Comparison of ENCODE assay signal across 10 cellular contexts in genomic region chr1:21673277-21673780, GRCh38. TPM values are rescaled to one million over a fixed set of nuclear protein-coding genes. Genes with fewer than 3 reads are reported as not detected.
DNase-seq lines count a peak whose midpoint lies in the region; ATAC-seq, FAIRE-seq and TF ChIP-seq lines count a peak whose summit lies in the region.
"Had no signal": no experiment of that assay in that cellular context is flagged by ENCODE, and none has a peak within 500 bp of the region (broad histone marks: within the 10 kb centered on the region; RNA-seq: fewer than 3 reads in every experiment).

No MANE protein-coding gene starts in this region.

- TF ChIP-seq CTCF in liver (IDR thresholded peaks at IDR 0.05; ENCODE audit: low read depth, low read length, missing input control): no peak
- TF ChIP-seq CTCF in HepG2 (CRISPR knock-in tag; IDR thresholded peaks at IDR 0.05): no peak
- TF ChIP-seq CTCF in ascending aorta (IDR thresholded peaks at IDR 0.05): no peak
- TF ChIP-seq CTCF in left lung (IDR thresholded peaks at IDR 0.05): no peak

- TF ChIP-seq EP300 in HepG2 (IDR thresholded peaks at IDR 0.05; ENCODE audit: low read depth in 2 of 2, low read length in 2 of 2) (no peak), HepG2 (CRISPR knock-in tag; IDR thresholded peaks at IDR 0.05; ENCODE audit: borderline replicate concordance) (no peak)

- H3K36me3 ChIP-seq in liver (ENCODE audit: control insufficient read depth in 4 of 4, insufficient read depth in 3 of 4, low read depth in 1 of 4, low read length in 3 of 4) (peaks cover 0 to 7% (median 3%) of the 10 kb centered on the region in 4 donors), HepG2 (replicated peaks in 1 of 2; ENCODE audit: control insufficient read depth in 1 of 2, insufficient read depth in 2 of 2, low read length in 2 of 2) (no peaks in the 10 kb centered on the region), ascending aorta (peaks cover 5 to 11% of the 10 kb centered on the region in 2 donors), left lung (peaks cover 0 to 16% of the 10 kb centered on the region in 2 donors)

- H3K27ac ChIP-seq in liver (ENCODE audit: low read depth in 1 of 2, low read length in 2 of 2) (peak overlapping the region in 1 of 2 donors; percentile 56), HepG2 (ENCODE audit: extremely low read length, insufficient read depth, low read length) (no peak overlapping the region), ascending aorta (peak overlapping the region; percentile 63 to 66), left lung (peak overlapping the region in 1 of 2 donors; percentile 48)

- H3K79me2 ChIP-seq in HepG2 (ENCODE audit: insufficient read depth, low read length): peaks cover 3% of the 10 kb centered on the region

- H3K9me3 ChIP-seq in liver (ENCODE audit: control insufficient read depth in 4 of 4, low read length in 3 of 4) (no peaks in the 10 kb centered on the region), HepG2 (ENCODE audit: low read length) (no peaks in the 10 kb centered on the region), ascending aorta (no peaks in the 10 kb centered on the region), left lung (no peaks in the 10 kb centered on the region)

- no peak overlapping the region for H2AFZ ChIP-seq in HepG2 (ENCODE audit: low read length)

- in situ Hi-C loops in HepG2 (cut with HindIII; ENCODE audit: extremely low pct_ligation_motif_present, low pct_unique_long_range_greater_than_20kb): no loop called here

- CTCF ChIA-PET in HepG2 (lab: Yijun Ruan, JAX; ENCODE audit: low intra/inter-chr PET ratio, low total read pairs): no interaction called here

- no peak for ATAC-seq in HepG2
- ATAC-seq in left lung: peak; percentile 72
- ATAC-seq in HG03097 (IDR thresholded peaks at IDR 0.05; ENCODE audit: low FRiP score, unreplicated experiment): no peak
- ATAC-seq in stimulated activated memory B cell treated with anti-CD40 and anti-IgM and Interleukin-4, amounts not matched to agents 10 μg/mL and 1 μg/mL and 100 μg/mL, for 72 hours: no peak

- POLR2A ChIA-PET in HepG2 (lab: Yijun Ruan, JAX): no interaction called here

- TF ChIP-seq POLR2A in HepG2 (IDR thresholded peaks at IDR 0.05; ENCODE audit: insufficient read depth in 1 of 2, low read depth in 2 of 2, low read length in 2 of 2): no peak

- no TSS peak for BruUV-seq in HepG2 (replicated peaks; lab: Mats Ljungman, UMichigan)

- H3K36me3 Mint-ChIP-seq in stimulated activated memory B cell treated with anti-CD40 and anti-IgM and Interleukin-4, amounts not matched to agents 10 μg/mL and 1 μg/mL and 100 μg/mL, for 72 hours: peaks cover under 1% of the 10 kb centered on the region

- intact Hi-C loops in HepG2 (cut with micrococcal nuclease; ENCODE audit: unreplicated experiment): no loop called here
- intact Hi-C loops in ascending aorta (cut with DNase I): no loop called here
- intact Hi-C loops in left lung (cut with DNase I): no loop called here

- no peak for FAIRE-seq in HepG2 (lab: Jason Lieb, UNC)
- FAIRE-seq: G401.6, HTR-8/SVneo had no signal

- H3K27me3 ChIP-seq in liver (ENCODE audit: control insufficient read depth in 4 of 4, insufficient read depth in 4 of 4, low read length in 3 of 4): no peaks in the 10 kb centered on the region
- H3K27me3 ChIP-seq in HepG2 (ENCODE audit: control insufficient read depth in 1 of 2, insufficient read depth in 2 of 2, low read length in 2 of 2): no peaks in the 10 kb centered on the region
- H3K27me3 ChIP-seq in ascending aorta: peaks cover 10% of the 10 kb centered on the region
- H3K27me3 ChIP-seq in left lung: peaks cover 13 to 29% of the 10 kb centered on the region in 2 donors

- no peaks in the 10 kb centered on the region for H4K20me1 ChIP-seq in HepG2 (ENCODE audit: insufficient read depth, low read length)

- no peak overlapping the region for H3K4me2 ChIP-seq in HepG2 (ENCODE audit: low read depth, low read length)

- no peak overlapping the region for H3K27ac Mint-ChIP-seq in stimulated activated memory B cell treated with anti-CD40 and anti-IgM and Interleukin-4, amounts not matched to agents 10 μg/mL and 1 μg/mL and 100 μg/mL, for 72 hours

- no peak overlapping the region for H3K4me3 ChIP-seq in liver (ENCODE audit: low read depth in 1 of 3, low read length in 3 of 3)
- H3K4me3 ChIP-seq in HepG2 (replicated peaks in 1 of 3; ENCODE audit: insufficient read depth in 1 of 3, low read depth in 2 of 3, low read length in 3 of 3): no peak overlapping the region
- H3K4me3 ChIP-seq in ascending aorta: peak overlapping the region in 1 of 2 donors; percentile 20
- no peak overlapping the region for H3K4me3 ChIP-seq in left lung

- H3K4me3 Mint-ChIP-seq in stimulated activated memory B cell treated with anti-CD40 and anti-IgM and Interleukin-4, amounts not matched to agents 10 μg/mL and 1 μg/mL and 100 μg/mL, for 72 hours: no peak overlapping the region

- H3K4me1 ChIP-seq in liver (ENCODE audit: control insufficient read depth in 4 of 4, insufficient read depth in 4 of 4, low read length in 3 of 4): peaks cover 17 to 43% (median 30%) of the 10 kb centered on the region in 4 donors
- peaks cover 40% of the 10 kb centered on the region for H3K4me1 ChIP-seq in HepG2 (ENCODE audit: insufficient read depth, low read length)
- H3K4me1 ChIP-seq in ascending aorta: peaks cover 11 to 39% of the 10 kb centered on the region in 2 donors
- peaks cover 8 to 35% of the 10 kb centered on the region in 2 donors for H3K4me1 ChIP-seq in left lung

- no peaks in the 10 kb centered on the region for H3K9me3 Mint-ChIP-seq in stimulated activated memory B cell treated with anti-CD40 and anti-IgM and Interleukin-4, amounts not matched to agents 10 μg/mL and 1 μg/mL and 100 μg/mL, for 72 hours

- H3K9ac ChIP-seq in liver (ENCODE audit: low read depth in 1 of 2, low read length in 2 of 2) (no peak overlapping the region), HepG2 (ENCODE audit: insufficient read depth, low read depth, low read length) (no peak overlapping the region)

- peak; percentile 18 to 53 for TF ChIP-seq RAD21 in liver (IDR thresholded peaks at IDR 0.05)
- TF ChIP-seq RAD21 in HepG2 (CRISPR knock-in tag; IDR thresholded peaks at IDR 0.05): no peak

- H3K4me1 Mint-ChIP-seq in stimulated activated memory B cell treated with anti-CD40 and anti-IgM and Interleukin-4, amounts not matched to agents 10 μg/mL and 1 μg/mL and 100 μg/mL, for 72 hours: peaks cover 13% of the 10 kb centered on the region

- H3K27me3 Mint-ChIP-seq in stimulated activated memory B cell treated with anti-CD40 and anti-IgM and Interleukin-4, amounts not matched to agents 10 μg/mL and 1 μg/mL and 100 μg/mL, for 72 hours: peaks cover 9% of the 10 kb centered on the region

- DNase-seq in HepG2 (ENCODE audit: low spot score) (no peak), ascending aorta (ENCODE audit: low spot score in 2 of 2) (peak in 1 of 2 donors; percentile 85), left lung (peak in 1 of 2 donors; percentile 74), T-helper 9 cell (no peak)
- DNase-seq in stimulated activated CD4-positive, alpha-beta T cell treated with anti-CD3 and anti-CD28 coated beads, Interleukin-15, amount 100 ng/mL, for 24 hours: no peak

- 9% methylated on average over 9 of the region's 9 CpGs for WGBS in liver
- 31% methylated on average over 5 of the region's 9 CpGs for WGBS in HepG2 (ENCODE audit: low lambda C conversion rate)

TF ChIP-seq in liver, 16 proteins besides CTCF, POLR2A, EP300 and RAD21 (continues in another document):
- TF ChIP-seq EGR1 (IDR thresholded peaks at IDR 0.05; ENCODE audit: low read depth in 2 of 2) (no peak), FOXA2 (IDR thresholded peaks at IDR 0.05) (no peak)

TF ChIP-seq in HepG2, 621 proteins besides CTCF, POLR2A, EP300 and RAD21 (continues in another document):
- TF ChIP-seq ZNF615 (CRISPR knock-in tag; IDR thresholded peaks at IDR 0.05; ENCODE audit: borderline replicate concordance) (no peak), TBX2 (CRISPR knock-in tag; IDR thresholded peaks at IDR 0.05; ENCODE audit: borderline replicate concordance) (no peak)

RNA-seq across cellular contexts. Expression of gene RAP1GAP, which starts 4.2 kb away (rescaled TPM):
- total RNA-seq in liver: 10 to 100 TPM; 10.7 to 23.1 TPM
- polyA plus RNA-seq in liver: 10 to 100 TPM in 1 of 2 donors, 1 to 10 TPM in 1; 8.6 to 11.8 TPM
- 9.7 and 11.9 TPM in 2 replicates for total RNA-seq in HepG2 (2016; rRNA removed; fragmentation: Illumina TruSeq; extraction: Trizol)
- total RNA-seq in HepG2 (2016; cell fraction: cytosol; rRNA removed; fragmentation: Illumina TruSeq; extraction: Trizol; ENCODE audit: low read depth): 3.8 and 5.0 TPM in 2 replicates
- 7.8 and 12.1 TPM in 2 replicates for total RNA-seq in HepG2 (2016; cell fraction: insoluble cytoplasmic fraction; rRNA removed; fragmentation: Illumina TruSeq; extraction: Trizol)
- 9.5 and 11.5 TPM in 2 replicates for total RNA-seq in HepG2 (2016; cell fraction: membrane; rRNA removed; fragmentation: Illumina TruSeq; extraction: Trizol)
- 13.6 and 14.7 TPM in 2 replicates for total RNA-seq in HepG2 (2016; cell fraction: nucleus; rRNA removed; fragmentation: Illumina TruSeq; extraction: Trizol)
- 37.5 and 46.1 TPM in 2 replicates for polyA plus RNA-seq in HepG2 (2011; rRNA removed)
- 21.6 and 24.9 TPM in 2 replicates for polyA plus RNA-seq in HepG2 (2011; cell fraction: cytosol; rRNA removed)
- 114 and 133 TPM in 2 replicates for polyA plus RNA-seq in HepG2 (2011; cell fraction: nucleus; rRNA removed)
- 22.0 and 27.8 TPM in 2 replicates for polyA plus RNA-seq in HepG2 (2012)
- 5.3 and 7.0 TPM in 2 replicates for polyA plus RNA-seq in HepG2 (2016; cell fraction: cytosol; fragmentation: Illumina TruSeq; extraction: Trizol; ENCODE audit: low read depth)
- 17.1 and 23.0 TPM in 2 replicates for polyA plus RNA-seq in HepG2 (2016; cell fraction: insoluble cytoplasmic fraction; fragmentation: Illumina TruSeq; extraction: Trizol; ENCODE audit: low read depth)
- polyA plus RNA-seq in HepG2 (2016; cell fraction: membrane; fragmentation: Illumina TruSeq; extraction: Trizol; ENCODE audit: low read depth): 14.4 and 18.4 TPM in 2 replicates
- polyA plus RNA-seq in HepG2 (2016; cell fraction: nucleus; fragmentation: Illumina TruSeq; extraction: Trizol; ENCODE audit: insufficient read depth, low read depth): 58.0 and 62.8 TPM in 2 replicates
- 18.4 and 45.8 TPM in 2 replicates for polyA minus RNA-seq in HepG2 (2011; rRNA and poly(A)+ RNA removed; ENCODE audit: low replicate concordance)
- 12.8 and 14.1 TPM in 2 replicates for polyA minus RNA-seq in HepG2 (2011; cell fraction: cytosol; rRNA and poly(A)+ RNA removed)
- polyA minus RNA-seq in HepG2 (2011; cell fraction: nucleus; rRNA and poly(A)+ RNA removed): 20.8 and 23.4 TPM in 2 replicates
- 0.64 TPM for total RNA-seq in ascending aorta
- total RNA-seq in left lung: 10 to 100 TPM; 20.7 to 44.2 TPM
